ENCODE assay signal across 29 cellular contexts in genomic region chrX:124341361-124342132, GRCh38. TPM values are rescaled to one million over a fixed set of nuclear protein-coding genes. Genes with fewer than 3 reads are reported as not detected.
A peak's percentile ranks its signal among the peaks of the same experiment; 100 is the strongest.
DNase-seq lines count a peak whose midpoint lies in the region; ATAC-seq, FAIRE-seq and TF ChIP-seq lines count a peak whose summit lies in the region.
"Had no signal": no experiment of that assay in that cellular context is flagged by ENCODE, and none has a peak within 500 bp of the region (broad histone marks: within the 10 kb centered on the region; RNA-seq: fewer than 3 reads in every experiment).

No MANE protein-coding gene starts in this region.

- TF ChIP-seq CTCF in K562 (IDR thresholded peaks at IDR 0.05 in 2 of 3, conservative IDR thresholded peaks at IDR 0.05 in 1 of 3; ENCODE audit: insufficient read depth in 2 of 3, low read depth in 1 of 3, low read length in 3 of 3) (no peak), nephron progenitor cell (IDR thresholded peaks at IDR 0.05) (no peak)

- peak overlapping the region; percentile 67 for H2AFZ ChIP-seq in K562 (ENCODE audit: low read depth, low read length)
- H2AFZ ChIP-seq: neural progenitor cell had no signal

- no peaks in the 10 kb centered on the region for H4K20me1 ChIP-seq in K562 (replicated peaks; ENCODE audit: control insufficient read depth, insufficient read depth, low read length)

- H3K4me1 Mint-ChIP-seq in activated naive CD4-positive, alpha-beta T cell treated with anti-CD3 and anti-CD28 coated beads, Interleukin-2, amount 10 ng/mL, durations not matched to agents 7 days and 5 days, result peaks cover 60% of the 10 kb centered on the region
- H3K4me1 Mint-ChIP-seq in T-helper 17 cell, result peaks cover 23% of the 10 kb centered on the region
- H3K4me1 Mint-ChIP-seq in stimulated activated naive CD8-positive, alpha-beta T cell treated with anti-CD3 and anti-CD28 coated beads, Interleukin-15, Interleukin-2, amounts not matched to agents 100 ng/mL and 50 ng/mL, for 24 hours (ENCODE audit: low read depth), result peaks cover 76% of the 10 kb centered on the region
- H3K4me1 Mint-ChIP-seq in nephron progenitor cell, result peaks cover 4% of the 10 kb centered on the region
- H3K4me1 Mint-ChIP-seq: mesothelial cell of epicardium; neural progenitor cell; stimulated activated memory B cell treated with anti-CD40 and anti-IgM and Interleukin-4, amounts not matched to agents 10 μg/mL and 1 μg/mL and 100 μg/mL, for 72 hours had no signal

- in situ Hi-C loops in K562 (cut with MboI), result no loop called here

- no peaks in the 10 kb centered on the region for H3K9me3 Mint-ChIP-seq in activated naive CD4-positive, alpha-beta T cell treated with anti-CD3 and anti-CD28 coated beads, Interleukin-2, amount 10 ng/mL, durations not matched to agents 7 days and 5 days
- no peaks in the 10 kb centered on the region for H3K9me3 Mint-ChIP-seq in stimulated activated naive CD8-positive, alpha-beta T cell treated with anti-CD3 and anti-CD28 coated beads, Interleukin-15, Interleukin-2, amounts not matched to agents 100 ng/mL and 50 ng/mL, for 24 hours
- no peaks in the 10 kb centered on the region for H3K9me3 Mint-ChIP-seq in nephron progenitor cell
- H3K9me3 Mint-ChIP-seq: mesothelial cell of epicardium; neural progenitor cell; stimulated activated memory B cell treated with anti-CD40 and anti-IgM and Interleukin-4, amounts not matched to agents 10 μg/mL and 1 μg/mL and 100 μg/mL, for 72 hours had no signal

- BruUV-seq in K562 (replicated peaks; lab: Mats Ljungman, UMichigan), result no TSS peak

- H3K9me1 ChIP-seq in K562 (ENCODE audit: control insufficient read depth, insufficient read depth, low read length), result no peaks in the 10 kb centered on the region

- no peaks in the 10 kb centered on the region for H3K36me3 ChIP-seq in K562 (ENCODE audit: control insufficient read depth, insufficient read depth, low read length)
- H3K36me3 ChIP-seq: heart right ventricle, MG63, neural progenitor cell, prostate gland, thoracic aorta, vagina had no signal

- 22% methylated on average over 8 of the region's 8 CpGs for WGBS in K562 (ENCODE audit: insufficient coverage, low coverage, missing lambda C conversion rate)

- no peak for TF ChIP-seq POLR2A in K562 (conservative IDR thresholded peaks at IDR 0.05)

- peak; percentile 56 for FAIRE-seq in K562 (lab: Jason Lieb, UNC)
- FAIRE-seq: bronchial epithelial cell, G401.6 had no signal

- intact Hi-C loops in K562 (cut with micrococcal nuclease), result no loop called here

- H3K4me3 Mint-ChIP-seq in activated naive CD4-positive, alpha-beta T cell treated with anti-CD3 and anti-CD28 coated beads, Interleukin-2, amount 10 ng/mL, durations not matched to agents 7 days and 5 days, result peak overlapping the region; percentile 45
- H3K4me3 Mint-ChIP-seq in T-helper 17 cell, result peak overlapping the region; percentile 69
- H3K4me3 Mint-ChIP-seq in stimulated activated naive CD8-positive, alpha-beta T cell treated with anti-CD3 and anti-CD28 coated beads, Interleukin-15, Interleukin-2, amounts not matched to agents 100 ng/mL and 50 ng/mL, for 24 hours, result peak overlapping the region; percentile 50
- H3K4me3 Mint-ChIP-seq in nephron progenitor cell, result no peak overlapping the region
- H3K4me3 Mint-ChIP-seq: H9; mesothelial cell of epicardium; neural progenitor cell; stimulated activated memory B cell treated with anti-CD40 and anti-IgM and Interleukin-4, amounts not matched to agents 10 μg/mL and 1 μg/mL and 100 μg/mL, for 72 hours had no signal

- no peak overlapping the region; the same call in 2 of the 3 replicates for H3K27ac ChIP-seq in K562 (ENCODE audit: extremely low read depth, low read depth, low read length)
- H3K27ac ChIP-seq: C4-2B, neural progenitor cell, prostate gland, thoracic aorta, vagina had no signal

- H3K4me1 ChIP-seq in K562 (replicated peaks in 1 of 2; ENCODE audit: control insufficient read depth in 2 of 2, insufficient read depth in 2 of 2, low read length in 2 of 2), result peaks cover 7 to 22% of the 10 kb centered on the region in 2 experiments; a peak in 4 of 5 replicates
- H3K4me1 ChIP-seq: heart right ventricle, neural progenitor cell, prostate gland, vagina had no signal

- POLR2A ChIA-PET in K562 (lab: Yijun Ruan, JAX), result interaction anchor here (0.6 kb wide), 1 partner anchor 63 kb away, joined by 4 read pairs; no protein-coding TSS in a partner anchor

- no peak overlapping the region for H3K4me3 ChIP-seq in K562
- H3K4me3 ChIP-seq: heart right ventricle, MG63, neural progenitor cell, prostate gland, thoracic aorta, vagina had no signal

- no peak for TF ChIP-seq RAD21 in K562 (CRISPR knock-in tag; conservative IDR thresholded peaks at IDR 0.05 in 1 of 2, IDR thresholded peaks at IDR 0.05 in 1 of 2)

- CTCF ChIA-PET in activated naive CD4-positive, alpha-beta T cell treated with anti-CD3 and anti-CD28 coated beads, Interleukin-2, amount 10 ng/mL, durations not matched to agents 7 days and 5 days (lab: Charles Lee), result no interaction called here
- CTCF ChIA-PET in K562 (lab: Yijun Ruan, JAX; ENCODE audit: low intra/inter-chr PET ratio), result no interaction called here

- TF ChIP-seq EP300 in K562 (IDR thresholded peaks at IDR 0.05; ENCODE audit: low read length), result no peak

- ATAC-seq in T-helper 17 cell, result no peak
- ATAC-seq in K562, result peak; percentile 42
- ATAC-seq: heart right ventricle; left ventricle myocardium superior; stimulated activated memory B cell treated with anti-CD40 and anti-IgM and Interleukin-4, amounts not matched to agents 10 μg/mL and 1 μg/mL and 100 μg/mL, for 72 hours had no signal

- no peaks in the 10 kb centered on the region for H3K27me3 Mint-ChIP-seq in activated naive CD4-positive, alpha-beta T cell treated with anti-CD3 and anti-CD28 coated beads, Interleukin-2, amount 10 ng/mL, durations not matched to agents 7 days and 5 days
- H3K27me3 Mint-ChIP-seq in T-helper 17 cell (no peaks in the 10 kb centered on the region), nephron progenitor cell (ENCODE audit: low read depth, poor library complexity) (no peaks in the 10 kb centered on the region)
- H3K27me3 Mint-ChIP-seq in stimulated activated naive CD8-positive, alpha-beta T cell treated with anti-CD3 and anti-CD28 coated beads, Interleukin-15, Interleukin-2, amounts not matched to agents 100 ng/mL and 50 ng/mL, for 24 hours, result no peaks in the 10 kb centered on the region
- H3K27me3 Mint-ChIP-seq: stimulated activated memory B cell treated with anti-CD40 and anti-IgM and Interleukin-4, amounts not matched to agents 10 μg/mL and 1 μg/mL and 100 μg/mL, for 72 hours had no signal

- no peak for DNase-seq in activated naive CD4-positive, alpha-beta T cell treated with anti-CD3 and anti-CD28 coated beads, Interleukin-2, amount 10 ng/mL, durations not matched to agents 7 days and 5 days
- no peak for DNase-seq in activated naive CD4-positive, alpha-beta T cell treated with Interleukin-2 at 50 U/mL for 16 hours
- DNase-seq in T-helper 17 cell (no peak), K562 (ENCODE audit: extremely low read depth in 1 of 4, low spot score in 3 of 4) (peak in 2 of 4 experiments; percentile 11 to 17), nephron progenitor cell (no peak), globus pallidus (ENCODE audit: low spot score) (no peak), GDM1 (lab: John Stamatoyannopoulos, UW) (no peak)
- DNase-seq: activated CD4-positive, alpha-beta T cell treated with anti-CD3 and anti-CD28 coated beads for 48 hours; amygdala; DMS153; H9; heart right ventricle; IMR-90; left ventricle myocardium superior; MG63; NCI-H1417 treated with DMSO at 0.1 percent for 48 hours; NCI-H2107; NCI-H446 treated with DMSO at 0.1 percent for 48 hours; SIG-M5 had no signal

- H3K9ac ChIP-seq in K562 (ENCODE audit: insufficient read depth in 1 of 2, low read depth in 2 of 2, low read length in 2 of 2), result no peak overlapping the region
- H3K9ac ChIP-seq: neural progenitor cell had no signal

- no peaks in the 10 kb centered on the region for H3K36me3 Mint-ChIP-seq in activated naive CD4-positive, alpha-beta T cell treated with anti-CD3 and anti-CD28 coated beads, Interleukin-2, amount 10 ng/mL, durations not matched to agents 7 days and 5 days
- H3K36me3 Mint-ChIP-seq in T-helper 17 cell (ENCODE audit: low read depth) (no peaks in the 10 kb centered on the region), nephron progenitor cell (ENCODE audit: low read depth) (no peaks in the 10 kb centered on the region)
- H3K36me3 Mint-ChIP-seq in stimulated activated naive CD8-positive, alpha-beta T cell treated with anti-CD3 and anti-CD28 coated beads, Interleukin-15, Interleukin-2, amounts not matched to agents 100 ng/mL and 50 ng/mL, for 24 hours (ENCODE audit: low read depth), result no peaks in the 10 kb centered on the region
- H3K36me3 Mint-ChIP-seq: mesothelial cell of epicardium; neural progenitor cell; stimulated activated memory B cell treated with anti-CD40 and anti-IgM and Interleukin-4, amounts not matched to agents 10 μg/mL and 1 μg/mL and 100 μg/mL, for 72 hours had no signal

- H3K79me2 ChIP-seq in K562 (ENCODE audit: control insufficient read depth, insufficient read depth, low read length), result no peaks in the 10 kb centered on the region

- no peaks in the 10 kb centered on the region for H3K27me3 ChIP-seq in K562 (ENCODE audit: control insufficient read depth in 2 of 2, insufficient read depth in 2 of 2, low read length in 2 of 2)
- H3K27me3 ChIP-seq: heart right ventricle, MG63, neural progenitor cell, vagina had no signal

- H3K4me2 ChIP-seq in K562 (ENCODE audit: insufficient read depth, low read length), result peak overlapping the region; percentile 23; the same call in 1 of the 2 replicates
- H3K4me2 ChIP-seq: neural progenitor cell had no signal

- H3K9me3 ChIP-seq in T-helper 17 cell (ENCODE audit: control insufficient read depth, low read length, poor library complexity, severe bottlenecking) (no peaks in the 10 kb centered on the region), K562 (replicated peaks; ENCODE audit: control insufficient read depth, insufficient read depth, low read depth, low read length) (no peaks in the 10 kb centered on the region)
- H3K9me3 ChIP-seq: heart right ventricle, MG63, prostate gland, thoracic aorta, vagina had no signal

- peak overlapping the region; percentile 88 for H3K27ac Mint-ChIP-seq in activated naive CD4-positive, alpha-beta T cell treated with anti-CD3 and anti-CD28 coated beads, Interleukin-2, amount 10 ng/mL, durations not matched to agents 7 days and 5 days
- H3K27ac Mint-ChIP-seq in T-helper 17 cell (peak overlapping the region; percentile 87), nephron progenitor cell (no peak overlapping the region)
- H3K27ac Mint-ChIP-seq in stimulated activated naive CD8-positive, alpha-beta T cell treated with anti-CD3 and anti-CD28 coated beads, Interleukin-15, Interleukin-2, amounts not matched to agents 100 ng/mL and 50 ng/mL, for 24 hours, result peak overlapping the region; percentile 95
- H3K27ac Mint-ChIP-seq: H9; mesothelial cell of epicardium; neural progenitor cell; stimulated activated memory B cell treated with anti-CD40 and anti-IgM and Interleukin-4, amounts not matched to agents 10 μg/mL and 1 μg/mL and 100 μg/mL, for 72 hours had no signal

RNA-seq across cellular contexts. Expression of gene SH2D1A, which starts 4.8 kb away (rescaled TPM):
- total RNA-seq in T-helper 17 cell, result 10 to 100 TPM; 25.8 to 29.1 TPM
- total RNA-seq in K562 (2011; cell fraction: chromatin; rRNA removed; ENCODE audit: low replicate concordance), result 0.25 TPM in 1 of 2 replicates, not detected in the other
- total RNA-seq in K562 (2011; cell fraction: nucleolus; rRNA removed), result not detected in 2 replicates
- total RNA-seq in K562 (2011; cell fraction: nucleoplasm; rRNA removed), result not detected in 2 replicates
- 0.09 and 0.16 TPM in 2 replicates for total RNA-seq in K562 (2014; rRNA removed)
- total RNA-seq in K562 (2014; rRNA removed; fragmentation: Illumina TruSeq; extraction: Trizol), result 0.22 and 0.25 TPM in 2 replicates
- 0.07 and 0.11 TPM in 2 replicates for total RNA-seq in K562 (2015; rRNA removed; fragmentation: Illumina TruSeq; extraction: Trizol)
- total RNA-seq in K562 (2021), result 0.16 and 0.27 TPM in 2 replicates
- polyA plus RNA-seq in K562 (2011; rRNA removed), result 0.07 and 0.52 TPM in 2 replicates
- not detected in 2 replicates for polyA plus RNA-seq in K562 (2011; cell fraction: cytosol; rRNA removed)
- not detected in 2 replicates for polyA plus RNA-seq in K562 (2011; cell fraction: nucleus; rRNA removed)
- polyA plus RNA-seq in K562 (2012), result 0.05 and 0.08 TPM in 2 replicates
- 0.07 and 0.19 TPM in 2 replicates for polyA plus RNA-seq in K562 (2014; fragmentation: Illumina TruSeq; extraction: Trizol)
- polyA plus RNA-seq in K562 (2014; fragmentation: Nextera tagmentation; extraction: Ambion mirVana), result under 1 TPM; 0.11 to 0.35 TPM
- polyA plus RNA-seq in K562 (2014; rRNA removed), result 0.09 and 0.12 TPM in 2 replicates
- 0.12 TPM in 1 of 2 replicates, not detected in the other for polyA minus RNA-seq in K562 (2011; rRNA and poly(A)+ RNA removed)
- not detected in 2 replicates for polyA minus RNA-seq in K562 (2011; cell fraction: cytosol; rRNA and poly(A)+ RNA removed)
- not detected in 2 replicates for polyA minus RNA-seq in K562 (2011; cell fraction: nucleus; rRNA and poly(A)+ RNA removed)
- total RNA-seq: bronchial epithelial cell, H9, IMR-90, mesothelial cell of epicardium had no signal
- polyA plus RNA-seq: IMR-90 had no signal

RNA-seq across cellular contexts. Expression of gene TEX13D, which starts 9.1 kb away (rescaled TPM):
- total RNA-seq in T-helper 17 cell (not detected), K562 (2014; rRNA removed) (not detected in 2 replicates), K562 (2014; rRNA removed; fragmentation: Illumina TruSeq; extraction: Trizol) (not detected in 2 replicates), K562 (2015; rRNA removed; fragmentation: Illumina TruSeq; extraction: Trizol) (not detected in 2 replicates), K562 (2021) (not detected in 2 replicates)
- not detected in 2 replicates for total RNA-seq in K562 (2011; cell fraction: chromatin; rRNA removed; ENCODE audit: low replicate concordance)
- total RNA-seq in K562 (2011; cell fraction: nucleolus; rRNA removed), result not detected in 2 replicates
- not detected in 2 replicates for total RNA-seq in K562 (2011; cell fraction: nucleoplasm; rRNA removed)
- polyA plus RNA-seq in K562 (2011; rRNA removed) (not detected in 2 replicates), K562 (2014; fragmentation: Illumina TruSeq; extraction: Trizol) (not detected in 2 replicates), K562 (2014; fragmentation: Nextera tagmentation; extraction: Ambion mirVana) (under 1 TPM in 1 of 2 experiments, not detected in 1; 0.06 TPM), K562 (2014; rRNA removed) (not detected in 2 replicates)
- polyA plus RNA-seq in K562 (2011; cell fraction: cytosol; rRNA removed), result not detected in 2 replicates
- polyA plus RNA-seq in K562 (2011; cell fraction: nucleus; rRNA removed), result not detected in 2 replicates
- polyA plus RNA-seq in K562 (2012), result not detected in 2 replicates
- not detected in 2 replicates for polyA minus RNA-seq in K562 (2011; rRNA and poly(A)+ RNA removed)
- polyA minus RNA-seq in K562 (2011; cell fraction: cytosol; rRNA and poly(A)+ RNA removed), result not detected in 2 replicates
- polyA minus RNA-seq in K562 (2011; cell fraction: nucleus; rRNA and poly(A)+ RNA removed), result not detected in 2 replicates
- total RNA-seq: bronchial epithelial cell, heart right ventricle, IMR-90, left ventricle myocardium superior, mesothelial cell of epicardium, thoracic aorta, vagina had no signal
- polyA plus RNA-seq: heart right ventricle, IMR-90 had no signal

Comparison
In these comparisons a context has a peak if more than half of its experiments do, and no peak if none do; other contexts are left out.
1. RNA of gene SH2D1A, which starts 4.8 kb away (total RNA-seq): 25.8 to 29.1 TPM in T-helper 17 cell; 0.07 to 0.27 TPM in K562; every median in the first group is over 10 times any median in the second.